ENCODE assay signal across 39 cellular contexts in genomic region chr7:111381590-111381989, GRCh38.
"Had no signal": no experiment of that assay in that cellular context is flagged by ENCODE, and none has a peak within 500 bp of the region (broad histone marks: within the 10 kb centered on the region; RNA-seq: fewer than 3 reads in every experiment).

No MANE protein-coding gene starts in this region.

- FAIRE-seq: astrocyte, bronchial epithelial cell, colon had no signal

- H3K4me1 ChIP-seq: ascending aorta, body of pancreas, breast epithelium had no signal

- H3K27me3 Mint-ChIP-seq: activated naive CD4-positive, alpha-beta T cell treated with anti-CD3 and anti-CD28 coated beads, Interleukin-2, amount 10 ng/mL, durations not matched to agents 7 days and 5 days; activated naive CD4-positive, alpha-beta T cell treated with anti-CD3 and anti-CD28 coated beads, Interleukin-2, amount 50 U/mL, for 24 hours; activated naive CD8-positive, alpha-beta T cell; activated naive CD8-positive, alpha-beta T cell treated with anti-CD3 and anti-CD28 coated beads for 36 hours; activated naive CD8-positive, alpha-beta T cell treated with anti-CD3 and anti-CD28 coated beads, Interleukin-2, amount 10 ng/mL, durations not matched to agents 7 days and 5 days; activated naive CD8-positive, alpha-beta T cell treated with anti-CD3 and anti-CD28 coated beads, Interleukin-2, amount 50 U/mL, for 24 hours; activated T-cell treated with anti-CD3 and anti-CD28 coated beads, Interleukin-2, amount 50 U/mL, for 24 hours; activated T-helper 17 cell treated with anti-CD3 and anti-CD28 coated beads, Interleukin-2, amount 50 U/mL, for 72 hours; central memory CD8-positive, alpha-beta T cell had no signal

- H3K27me3 ChIP-seq: adrenal gland, ascending aorta, body of pancreas, brain microvascular endothelial cell, breast epithelium, cardiac muscle cell had no signal

- H3K27ac Mint-ChIP-seq: activated naive CD4-positive, alpha-beta T cell treated with anti-CD3 and anti-CD28 coated beads for 36 hours; activated naive CD4-positive, alpha-beta T cell treated with anti-CD3 and anti-CD28 coated beads, Interleukin-2, amount 10 ng/mL, durations not matched to agents 7 days and 5 days; activated naive CD4-positive, alpha-beta T cell treated with anti-CD3 and anti-CD28 coated beads, Interleukin-2, amount 50 U/mL, for 24 hours; activated naive CD4-positive, alpha-beta T cell treated with anti-CD3 and anti-CD28 coated beads, Interleukin-2, amount 50 U/mL, for 72 hours; activated naive CD8-positive, alpha-beta T cell; activated naive CD8-positive, alpha-beta T cell treated with anti-CD3 and anti-CD28 coated beads for 36 hours; activated naive CD8-positive, alpha-beta T cell treated with anti-CD3 and anti-CD28 coated beads, Interleukin-2, amount 10 ng/mL, durations not matched to agents 7 days and 5 days; activated naive CD8-positive, alpha-beta T cell treated with anti-CD3 and anti-CD28 coated beads, Interleukin-2, amount 50 U/mL, for 24 hours; activated T-cell treated with anti-CD3 and anti-CD28 coated beads, Interleukin-2, amount 50 U/mL, for 24 hours; activated T-helper 1 cell treated with anti-CD3 and anti-CD28 coated beads, Interleukin-12 subunit alpha, Interleukin-12 subunit beta, Interleukin-2, Interleukin-4 antibody, amounts not matched to agents 30 ng/mL and 10 ng/mL and 1 ng/mL, durations not matched to agents 14 hours and 24 hours and 36 hours; activated T-helper 17 cell treated with anti-CD3 and anti-CD28 coated beads, Interleukin-2, amount 50 U/mL, for 72 hours; activated T-helper 2 cell treated with anti-CD3 and anti-CD28 coated beads, Interferon-gamma antibody, Interleukin-2, Interleukin-4, amounts not matched to agents 10 μg/mL and 5 μg/mL and 100 μg/mL, durations not matched to agents 14 hours and 24 hours and 36 hours; brain had no signal

- H3K36me3 Mint-ChIP-seq: activated naive CD4-positive, alpha-beta T cell treated with anti-CD3 and anti-CD28 coated beads, Interleukin-2, amount 10 ng/mL, durations not matched to agents 7 days and 5 days; brain had no signal

- ATAC-seq: activated naive CD4-positive, alpha-beta T cell treated with anti-CD3 and anti-CD28 coated beads, Interleukin-2, amount 50 U/mL, for 72 hours; activated naive CD8-positive, alpha-beta T cell treated with anti-CD3 and anti-CD28 coated beads, Interleukin-2, amount 50 U/mL, for 24 hours; activated T-cell treated with anti-CD3 and anti-CD28 coated beads, Interleukin-2, amount 50 U/mL, for 4 hours; activated T-cell treated with anti-CD3 and anti-CD28 coated beads, Interleukin-2, amount 50 U/mL, for 72 hours; activated T-helper 17 cell treated with anti-CD3 and anti-CD28 coated beads, Interleukin-2, amount 50 U/mL, for 72 hours; body of pancreas had no signal

- H3K9me3 Mint-ChIP-seq: activated naive CD4-positive, alpha-beta T cell treated with anti-CD3 and anti-CD28 coated beads for 36 hours; activated naive CD4-positive, alpha-beta T cell treated with anti-CD3 and anti-CD28 coated beads, Interleukin-2, amount 10 ng/mL, durations not matched to agents 7 days and 5 days; activated naive CD4-positive, alpha-beta T cell treated with anti-CD3 and anti-CD28 coated beads, Interleukin-2, amount 50 U/mL, for 24 hours; activated naive CD8-positive, alpha-beta T cell treated with anti-CD3 and anti-CD28 coated beads for 36 hours; activated T-cell treated with anti-CD3 and anti-CD28 coated beads, Interleukin-2, amount 50 U/mL, for 24 hours; activated T-cell treated with anti-CD3 and anti-CD28 coated beads, Interleukin-2, amount 50 U/mL, for 4 hours; activated T-helper 1 cell treated with anti-CD3 and anti-CD28 coated beads, Interleukin-12 subunit alpha, Interleukin-12 subunit beta, Interleukin-2, Interleukin-4 antibody, amounts not matched to agents 30 ng/mL and 10 ng/mL and 1 ng/mL, durations not matched to agents 14 hours and 24 hours and 36 hours; activated T-helper 17 cell treated with anti-CD3 and anti-CD28 coated beads, Interleukin-2, amount 50 U/mL, for 72 hours; activated T-helper 2 cell treated with anti-CD3 and anti-CD28 coated beads, Interferon-gamma antibody, Interleukin-2, Interleukin-4, amounts not matched to agents 10 μg/mL and 5 μg/mL and 100 μg/mL, durations not matched to agents 14 hours and 24 hours and 36 hours; central memory CD8-positive, alpha-beta T cell had no signal

- H3K4me3 Mint-ChIP-seq: activated naive CD4-positive, alpha-beta T cell treated with anti-CD3 and anti-CD28 coated beads for 36 hours; activated naive CD4-positive, alpha-beta T cell treated with anti-CD3 and anti-CD28 coated beads, Interleukin-2, amount 10 ng/mL, durations not matched to agents 7 days and 5 days; activated naive CD4-positive, alpha-beta T cell treated with anti-CD3 and anti-CD28 coated beads, Interleukin-2, amount 50 U/mL, for 24 hours; activated naive CD8-positive, alpha-beta T cell; activated naive CD8-positive, alpha-beta T cell treated with anti-CD3 and anti-CD28 coated beads for 36 hours; activated naive CD8-positive, alpha-beta T cell treated with anti-CD3 and anti-CD28 coated beads, Interleukin-2, amount 10 ng/mL, durations not matched to agents 7 days and 5 days; activated naive CD8-positive, alpha-beta T cell treated with anti-CD3 and anti-CD28 coated beads, Interleukin-2, amount 50 U/mL, for 24 hours; activated T-cell treated with anti-CD3 and anti-CD28 coated beads, Interleukin-2, amount 50 U/mL, for 24 hours; activated T-cell treated with anti-CD3 and anti-CD28 coated beads, Interleukin-2, amount 50 U/mL, for 4 hours; activated T-cell treated with anti-CD3 and anti-CD28 coated beads, Interleukin-2, amount 50 U/mL, for 72 hours; activated T-helper 1 cell treated with anti-CD3 and anti-CD28 coated beads, Interleukin-12 subunit alpha, Interleukin-12 subunit beta, Interleukin-2, Interleukin-4 antibody, amounts not matched to agents 30 ng/mL and 10 ng/mL and 1 ng/mL, durations not matched to agents 14 hours and 24 hours and 36 hours; activated T-helper 17 cell treated with anti-CD3 and anti-CD28 coated beads, Interleukin-2, amount 50 U/mL, for 72 hours; brain; central memory CD8-positive, alpha-beta T cell had no signal

- DNase-seq: activated effector memory CD4-positive, alpha-beta T cell treated with anti-CD3 and anti-CD28 coated beads, Interleukin-2, amount 50 U/mL, for 16 hours; activated effector memory CD4-positive, alpha-beta T cell treated with Interleukin-2 at 50 U/mL for 16 hours; activated gamma-delta T cell; activated gamma-delta T cell treated with Interleukin-2 at 50 U/mL for 16 hours; activated naive CD4-positive, alpha-beta T cell; activated naive CD4-positive, alpha-beta T cell treated with anti-CD3 and anti-CD28 coated beads for 36 hours; activated naive CD4-positive, alpha-beta T cell treated with anti-CD3 and anti-CD28 coated beads, Interleukin-2, amount 10 ng/mL, durations not matched to agents 7 days and 5 days; activated naive CD4-positive, alpha-beta T cell treated with anti-CD3 and anti-CD28 coated beads, Interleukin-2, amount 50 U/mL, for 16 hours; activated naive CD4-positive, alpha-beta T cell treated with Interleukin-2 at 50 U/mL for 16 hours; activated naive CD8-positive, alpha-beta T cell treated with anti-CD3 and anti-CD28 coated beads for 36 hours; activated naive CD8-positive, alpha-beta T cell treated with anti-CD3 and anti-CD28 coated beads, Interleukin-2, amount 10 ng/mL, durations not matched to agents 7 days and 5 days; activated naive CD8-positive, alpha-beta T cell treated with anti-CD3 and anti-CD28 coated beads, Interleukin-2, amount 50 U/mL, for 24 hours; activated T-cell treated with anti-CD3 and anti-CD28 coated beads, Interleukin-2, amount 50 U/mL, for 24 hours; activated T-cell treated with anti-CD3 and anti-CD28 coated beads, Interleukin-2, amount 50 U/mL, for 4 hours; activated T-cell treated with anti-CD3 and anti-CD28 coated beads, Interleukin-2, amount 50 U/mL, for 48 hours; activated T-cell treated with anti-CD3 and anti-CD28 coated beads, Interleukin-2, amount 50 U/mL, for 72 hours; adrenal gland; amniotic stem cell; amygdala; aorta; body of pancreas; brain microvascular endothelial cell; caudate nucleus; central memory CD4-positive, alpha-beta T cell; cerebellar nuclear complex had no signal

- H3K27ac ChIP-seq: adrenal gland, ascending aorta, body of pancreas, brain microvascular endothelial cell, breast epithelium, cardiac muscle cell had no signal

- H3K9me3 ChIP-seq: adrenal gland, ascending aorta, body of pancreas, breast epithelium had no signal

- H3K4me1 Mint-ChIP-seq: activated naive CD4-positive, alpha-beta T cell treated with anti-CD3 and anti-CD28 coated beads, Interleukin-2, amount 10 ng/mL, durations not matched to agents 7 days and 5 days; activated naive CD4-positive, alpha-beta T cell treated with anti-CD3 and anti-CD28 coated beads, Interleukin-2, amount 50 U/mL, for 24 hours; activated naive CD8-positive, alpha-beta T cell treated with anti-CD3 and anti-CD28 coated beads, Interleukin-2, amount 10 ng/mL, durations not matched to agents 7 days and 5 days; activated naive CD8-positive, alpha-beta T cell treated with anti-CD3 and anti-CD28 coated beads, Interleukin-2, amount 50 U/mL, for 24 hours; activated T-helper 17 cell treated with anti-CD3 and anti-CD28 coated beads, Interleukin-2, amount 50 U/mL, for 72 hours; brain; central memory CD8-positive, alpha-beta T cell had no signal

- H3K36me3 ChIP-seq: adrenal gland, ascending aorta, brain microvascular endothelial cell, breast epithelium, cardiac muscle cell had no signal

- H3K4me3 ChIP-seq: adrenal gland, ascending aorta, body of pancreas, breast epithelium, cardiac muscle cell had no signal
